In genomic region chr17:46002311-46002972, GRCh38 we compare ENCODE assay signal across 2 cellular contexts.
TF ChIP-seq lines count a peak whose summit lies in the region.

No MANE protein-coding gene starts in this region.

TF ChIP-seq in Ishikawa, 13 proteins besides CTCF, POLR2A, EP300 and RAD21 (continued from another document):
- TF ChIP-seq USF1 (IDR thresholded peaks at IDR 0.05) = no peak
- TF ChIP-seq CREB1 (IDR thresholded peaks at IDR 0.05; ENCODE audit: low read depth) = no peak
- no peak for TF ChIP-seq NFIC (IDR thresholded peaks at IDR 0.05)

TF ChIP-seq in neural cell, 6 proteins besides CTCF, POLR2A, EP300 and RAD21 (continued from another document):
- no peak for TF ChIP-seq REST (IDR thresholded peaks at IDR 0.05; ENCODE audit: borderline replicate concordance)
TF ChIP-seq in neural cell: peak in this region for 1.
